Comparison of ENCODE assay signal across 14 cellular contexts in the genomic region with DNA sequence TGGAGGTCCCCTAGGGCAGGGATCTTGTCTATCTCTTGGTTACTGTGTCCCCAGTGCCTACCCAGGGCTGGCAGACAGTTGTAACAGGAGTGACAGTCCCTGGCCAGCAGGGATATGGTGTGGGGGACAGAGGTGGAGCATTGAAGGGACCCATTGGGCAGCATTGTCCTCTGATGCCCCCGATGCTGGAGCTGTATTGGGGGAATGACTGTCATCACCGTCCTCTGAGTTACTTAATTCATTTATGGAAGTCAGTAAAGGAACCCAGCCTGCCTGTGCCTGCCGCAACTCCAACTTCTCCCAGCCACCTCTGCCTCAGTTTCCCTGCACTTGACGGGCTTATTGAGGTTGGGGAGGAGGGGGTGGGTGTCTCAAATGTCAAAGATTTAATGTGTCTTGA. TPM values are rescaled to one million over a fixed set of nuclear protein-coding genes. Genes with fewer than 3 reads are reported as not detected.
DNase-seq lines count a peak whose midpoint lies in the region; ATAC-seq and TF ChIP-seq lines count a peak whose summit lies in the region.
"Had no signal": no experiment of that assay in that cellular context is flagged by ENCODE, and none has a peak within 500 bp of the region (broad histone marks: within the 10 kb centered on the region; RNA-seq: fewer than 3 reads in every experiment).

No MANE protein-coding gene starts in this region.

- TF ChIP-seq POLR2A in uterus (IDR thresholded peaks at IDR 0.05) = no peak

- TF ChIP-seq CTCF in heart right ventricle (IDR thresholded peaks at IDR 0.05) (no peak), brain (conservative IDR thresholded peaks at IDR 0.05) (no peak), natural killer cell (IDR thresholded peaks at IDR 0.05) (no peak), uterus (IDR thresholded peaks at IDR 0.05) (no peak)

- H3K9me3 ChIP-seq in heart right ventricle (no peaks in the 10 kb centered on the region), uterus (no peaks in the 10 kb centered on the region)
- H3K9me3 ChIP-seq: MG63 had no signal

- H3K36me3 ChIP-seq in heart right ventricle (peaks cover 4 to 34% (median 25%) of the 10 kb centered on the region in 9 donors), uterus (no peaks in the 10 kb centered on the region)

- H3K4me3 Mint-ChIP-seq in brain (peak overlapping the region in 4 of 5 experiments; percentile 54 to 75 (median 70)), natural killer cell (no peak overlapping the region)
- H3K4me3 Mint-ChIP-seq in T-helper 2 cell treated with Interferon-gamma antibody and Interleukin-4, amounts not matched to agents 5 μg/mL and 100 μg/mL, for 36 hours = no peak overlapping the region

- no peak for DNase-seq in heart right ventricle
- DNase-seq in left ventricle myocardium superior = no peak
- DNase-seq in natural killer cell = no peak
- no peak for DNase-seq in uterus
- DNase-seq in T-helper 2 cell treated with Interferon-gamma antibody and Interleukin-4, amounts not matched to agents 5 μg/mL and 100 μg/mL, for 36 hours (ENCODE audit: low spot score) = no peak
- DNase-seq in NCI-H2196 treated with DMSO at 0.1 percent for 48 hours (lab: John Stamatoyannopoulos, UW; ENCODE audit: unreplicated experiment) = no peak
- DNase-seq: activated CD8-positive, alpha-beta memory T cell treated with anti-CD3 and anti-CD28 coated beads for 24 hours; EL; foreskin keratinocyte; islet precursor cell; MG63; T-helper 2 cell had no signal

- H3K36me3 Mint-ChIP-seq in brain (peaks cover 5% of the 10 kb centered on the region), natural killer cell (peaks cover 15% of the 10 kb centered on the region)
- peaks cover 30% of the 10 kb centered on the region for H3K36me3 Mint-ChIP-seq in T-helper 2 cell treated with Interferon-gamma antibody and Interleukin-4, amounts not matched to agents 5 μg/mL and 100 μg/mL, for 36 hours (ENCODE audit: low read depth)

- H3K4me1 ChIP-seq in heart right ventricle = peaks cover 0 to 49% (median 27%) of the 10 kb centered on the region in 9 donors
- H3K4me1 ChIP-seq in uterus = peaks cover under 1 to 15% of the 10 kb centered on the region in 2 donors
- H3K4me1 ChIP-seq: foreskin keratinocyte had no signal

- H3K27ac ChIP-seq in heart right ventricle (peak overlapping the region in 9 of 10 donors; percentile 79 to 99 (median 93)), uterus (peak overlapping the region; percentile 95 to 98)

- intact Hi-C loops in heart right ventricle (cut with DNase I) = loop anchor here in 5 of 10 donors (5.0 to 10.0 kb wide), 6 partner anchors 36 to 76 kb away; no protein-coding TSS in a partner anchor
- intact Hi-C loops in left ventricle myocardium superior (cut with micrococcal nuclease) = no loop called here
- intact Hi-C loops in natural killer cell (cut with micrococcal nuclease) = no loop called here
- intact Hi-C loops in uterus (cut with DNase I; ENCODE audit: low total_unique reads) = no loop called here

- ATAC-seq in heart right ventricle (no peak), left ventricle myocardium superior (no peak), natural killer cell (no peak), GM18873 (IDR thresholded peaks at IDR 0.05; ENCODE audit: low FRiP score, unreplicated experiment) (no peak)

- 86 to 87% methylated on average over 4 of the region's 4 CpGs for WGBS in heart right ventricle, 2 donors

- no peak overlapping the region for H3K27ac Mint-ChIP-seq in brain
- H3K27ac Mint-ChIP-seq in natural killer cell = peak overlapping the region; percentile 94 to 99
- H3K27ac Mint-ChIP-seq in T-helper 2 cell treated with Interferon-gamma antibody and Interleukin-4, amounts not matched to agents 5 μg/mL and 100 μg/mL, for 36 hours = no peak overlapping the region

- H3K4me1 Mint-ChIP-seq in brain = peaks cover 19% of the 10 kb centered on the region
- H3K4me1 Mint-ChIP-seq in natural killer cell = peaks cover 12 to 29% of the 10 kb centered on the region in 2 donors
- H3K4me1 Mint-ChIP-seq in T-helper 2 cell treated with Interferon-gamma antibody and Interleukin-4, amounts not matched to agents 5 μg/mL and 100 μg/mL, for 36 hours (ENCODE audit: low read depth) = peaks cover 27% of the 10 kb centered on the region

- H3K27me3 Mint-ChIP-seq in brain = peaks cover 77% of the 10 kb centered on the region
- peaks cover 0 to 8% of the 10 kb centered on the region in 2 donors for H3K27me3 Mint-ChIP-seq in natural killer cell (ENCODE audit: low read depth in 2 of 2)
- peaks cover 52% of the 10 kb centered on the region for H3K27me3 Mint-ChIP-seq in T-helper 2 cell treated with Interferon-gamma antibody and Interleukin-4, amounts not matched to agents 5 μg/mL and 100 μg/mL, for 36 hours (ENCODE audit: low read depth)

- peak overlapping the region in 2 of 10 donors; percentile 50 to 96 for H3K4me3 ChIP-seq in heart right ventricle
- H3K4me3 ChIP-seq in uterus = no peak overlapping the region

- no peaks in the 10 kb centered on the region for H3K9me3 Mint-ChIP-seq in brain
- H3K9me3 Mint-ChIP-seq in natural killer cell = no peaks in the 10 kb centered on the region
- H3K9me3 Mint-ChIP-seq in T-helper 2 cell treated with Interferon-gamma antibody and Interleukin-4, amounts not matched to agents 5 μg/mL and 100 μg/mL, for 36 hours = no peaks in the 10 kb centered on the region

- H3K27me3 ChIP-seq in heart right ventricle (no peaks in the 10 kb centered on the region), uterus (no peaks in the 10 kb centered on the region)
- H3K27me3 ChIP-seq: MG63 had no signal

RNA-seq across cellular contexts. Expression of gene KLF2, which starts 1.1 kb away (rescaled TPM):
- 10 to 100 TPM; 25.5 to 76.2 (median 50.4) TPM for total RNA-seq in heart right ventricle
- polyA plus RNA-seq in heart right ventricle = 10 to 100 TPM; 22.4 to 73.5 TPM
- 72.1 TPM for total RNA-seq in left ventricle myocardium superior
- polyA plus RNA-seq in brain (ENCODE audit: insufficient read depth, low read depth, low replicate concordance) = 8.5 TPM
- total RNA-seq in natural killer cell = 100 to 1,000 TPM; 246 to 645 (median 377) TPM
- total RNA-seq in uterus = 100 to 1,000 TPM in 2 of 4 donors, 10 to 100 TPM in 2; 16.5 to 139 (median 81.8) TPM

Comparison
In these comparisons a context has a peak if more than half of its experiments do, and no peak if none do; other contexts are left out.
1. H3K27ac Mint-ChIP-seq: peak in natural killer cell (2 of 2); none in brain (0 of 5) and T-helper 2 cell treated with Interferon-gamma antibody and Interleukin-4, amounts not matched to agents 5 μg/mL and 100 μg/mL, for 36 hours (single experiment).
2. H3K4me3 Mint-ChIP-seq: peak in brain (4 of 5); none in natural killer cell (single experiment) and T-helper 2 cell treated with Interferon-gamma antibody and Interleukin-4, amounts not matched to agents 5 μg/mL and 100 μg/mL, for 36 hours (single experiment).